Comparison of ENCODE assay signal across 21 cellular contexts in genomic region chr2:33873206-33873605, GRCh38.
"Had no signal": no experiment of that assay in that cellular context is flagged by ENCODE, and none has a peak within 500 bp of the region (broad histone marks: within the 10 kb centered on the region; RNA-seq: fewer than 3 reads in every experiment).

No MANE protein-coding gene starts in this region.

- ATAC-seq: HepG2, Right ventricle myocardium inferior, SK-N-SH treated with all-trans-retinoic acid at 6 μM for 48 hours had no signal

- H3K4me1 ChIP-seq: Peyer's patch, SJCRH30 had no signal

- H3K9me3 ChIP-seq: SJCRH30 had no signal

- H3K27me3 ChIP-seq: Peyer's patch had no signal

- H3K4me2 ChIP-seq: PC-9 had no signal

- DNase-seq: IMR-90, MM.1S, NCI-H1048, NCI-H1105, NCI-H1417, NCI-H1436 treated with DMSO at 0.1 percent for 48 hours, NCI-H1694, NCI-H187 treated with DMSO at 0.1 percent for 48 hours, NCI-H2081, NCI-H2107, NCI-H2227 treated with DMSO at 0.1 percent for 48 hours, NCI-H524 treated with DMSO at 0.1 percent for 48 hours, NCI-H69, NCI-H774, PC-9, Peyer's patch, SHP77 treated with DMSO at 0.1 percent for 48 hours, SJCRH30 had no signal

- H3K27ac ChIP-seq: PC-9, Peyer's patch, SJCRH30 had no signal

- H3K36me3 ChIP-seq: Peyer's patch, SJCRH30 had no signal

- H3K4me3 ChIP-seq: PC-9, Peyer's patch, SJCRH30 had no signal
